ENCODE assay signal across 33 cellular contexts in the genomic region with DNA sequence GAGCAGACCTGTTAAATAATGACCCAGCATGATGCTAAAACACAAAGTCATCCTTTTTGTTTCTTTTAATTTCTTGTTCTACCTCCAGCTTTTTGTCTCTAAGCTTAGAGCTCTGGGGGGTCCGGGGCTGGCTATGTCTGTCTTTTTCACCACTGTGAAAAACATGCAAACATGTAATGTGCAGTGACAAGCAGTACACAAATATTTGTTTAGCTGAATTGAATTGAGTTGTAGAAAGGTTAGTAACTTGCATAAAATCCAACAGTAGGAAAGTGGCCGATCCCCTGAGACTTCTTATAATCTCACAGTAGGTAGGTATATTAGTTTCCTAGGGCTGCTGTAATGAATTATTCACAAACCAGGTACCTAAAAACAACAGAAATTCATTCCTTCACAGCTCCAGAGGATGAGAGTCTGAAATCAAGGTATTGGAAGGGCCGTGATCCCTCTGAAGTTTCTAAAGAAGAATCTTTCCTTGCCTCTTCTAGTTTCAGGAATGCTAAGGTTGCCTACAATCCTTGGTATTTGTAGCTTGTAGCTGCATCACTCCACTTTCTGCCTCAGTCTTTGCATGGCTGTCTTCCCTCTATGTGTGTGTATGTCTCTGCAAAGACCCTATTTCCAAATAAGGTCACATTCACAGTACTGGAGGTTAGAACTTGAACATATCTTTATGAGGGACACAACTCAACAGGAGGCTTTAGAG. TPM values are rescaled to one million over a fixed set of nuclear protein-coding genes. Genes with fewer than 3 reads are reported as not detected.
"Had no signal": no experiment of that assay in that cellular context is flagged by ENCODE, and none has a peak within 500 bp of the region (broad histone marks: within the 10 kb centered on the region; RNA-seq: fewer than 3 reads in every experiment).

No MANE protein-coding gene starts in this region.

- H2AFZ ChIP-seq: hepatocyte had no signal

- H3K36me3 ChIP-seq: colonic mucosa, gastrocnemius medialis, heart left ventricle, lower lobe of right lung, neutrophil, pancreas, sigmoid colon, stomach, thyroid gland, vagina had no signal

- H3K4me1 ChIP-seq: colonic mucosa, gastrocnemius medialis, lower lobe of right lung, sigmoid colon, vagina had no signal

- H3K79me2 ChIP-seq: hepatocyte had no signal

- H3K27ac ChIP-seq: colonic mucosa, epithelial cell of prostate, gastrocnemius medialis, heart left ventricle, hepatocyte, lower lobe of right lung, neutrophil, pancreas, sigmoid colon, stomach, vagina had no signal

- FAIRE-seq: pancreas had no signal

- ATAC-seq: esophagus mucosa; gastrocnemius medialis; heart left ventricle; left colon; left ventricle myocardium superior; lower lobe of right lung; natural killer cell; pancreas; stimulated activated effector memory CD8-positive, alpha-beta T cell treated with anti-CD3 and anti-CD28 coated beads, Interleukin-12 subunit alpha, Interleukin-12 subunit beta, amount 100 ng/mL, for 72 hours had no signal

- H3K27me3 ChIP-seq: colonic mucosa, gastrocnemius medialis, heart left ventricle, hepatocyte, pancreas, sigmoid colon, stomach, thyroid gland, vagina had no signal

- H3K4me3 ChIP-seq: colonic mucosa, gastrocnemius medialis, heart left ventricle, hepatocyte, lower lobe of right lung, pancreas, sigmoid colon, stomach, thyroid gland, vagina had no signal

- H3K9me3 ChIP-seq: colonic mucosa, gastrocnemius medialis, heart left ventricle, lower lobe of right lung, neutrophil, pancreas, sigmoid colon, stomach, thyroid gland, vagina had no signal

- H3K4me2 ChIP-seq: hepatocyte had no signal

- DNase-seq: colonic mucosa; effector CD8-positive, alpha-beta T cell; endodermal cell; foreskin fibroblast; gastrocnemius medialis; heart left ventricle; immature natural killer cell; islet precursor cell; kidney glomerular epithelial cell; left colon; left ventricle myocardium superior; lower lobe of right lung; natural killer cell; pancreas; sigmoid colon; stimulated activated CD4-positive, alpha-beta T cell treated with anti-CD3 and anti-CD28 coated beads, Interleukin-2, amount 100 ng/mL, for 24 hours; stimulated activated CD4-positive, alpha-beta T cell treated with anti-CD3 and anti-CD28 coated beads, Interleukin-4, amount 100 ng/mL, for 24 hours; stimulated activated naive CD4-positive, alpha-beta T cell treated with Interleukin-2 at 50 U/mL for 16 hours; stomach; thyroid gland had no signal

RNA-seq across cellular contexts. Expression of a gene that starts 32.7 kb away (rescaled TPM):
- total RNA-seq: endodermal cell, gastrocnemius medialis, glomerular endothelial cell, heart left ventricle, left ventricle myocardium superior, lower lobe of right lung, mononuclear cell, natural killer cell, omental fat pad, posterior vena cava, sigmoid colon, skeletal muscle tissue, temporal lobe, thyroid gland, vagina had no signal
- polyA plus RNA-seq: heart left ventricle, immature natural killer cell, neural cell had no signal
